ENCODE assay signal across 8 cellular contexts in the genomic region with DNA sequence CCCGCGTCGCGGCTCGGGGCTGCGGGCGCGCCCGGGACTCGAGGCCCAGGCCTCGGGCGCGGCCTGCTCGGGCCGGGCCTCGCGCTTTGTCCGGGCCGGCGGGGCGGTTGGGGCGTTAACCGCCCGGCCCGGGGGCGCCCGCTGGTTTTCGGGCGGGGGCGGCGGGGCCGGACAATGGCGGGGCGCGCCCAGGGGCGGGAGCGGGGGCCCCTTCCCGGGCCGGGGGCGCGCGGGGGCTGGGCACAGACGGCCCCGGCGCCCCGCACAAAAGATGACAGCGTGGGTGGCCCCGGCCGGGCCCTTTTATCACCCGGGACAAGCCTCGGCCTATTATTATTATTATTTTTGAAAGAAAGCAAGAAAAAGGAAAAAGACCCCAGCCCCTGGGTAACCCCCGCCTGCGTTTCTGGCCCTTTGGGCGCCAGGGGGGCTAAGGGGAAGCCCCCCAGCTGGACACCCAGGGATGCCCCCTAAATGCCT. TPM values are rescaled to one million over a fixed set of nuclear protein-coding genes. Genes with fewer than 3 reads are reported as not detected.
DNase-seq lines count a peak whose midpoint lies in the region; ATAC-seq and TF ChIP-seq lines count a peak whose summit lies in the region.

No MANE protein-coding gene starts in this region.

- TF ChIP-seq CTCF in SK-N-SH (IDR thresholded peaks at IDR 0.05), result no peak
- no peak for TF ChIP-seq CTCF in WERI-Rb-1 (IDR thresholded peaks at IDR 0.05; ENCODE audit: low read depth, low read length)
- no peak for TF ChIP-seq CTCF in stomach (IDR thresholded peaks at IDR 0.05)

- H4K20me1 ChIP-seq in SK-N-SH (ENCODE audit: insufficient read depth), result peaks cover 38% of the 10 kb centered on the region

- WGBS in SK-N-SH (ENCODE audit: low lambda C conversion rate), result 0% methylated on average over 3 of the region's 54 CpGs
- WGBS in stomach, 5 donors, result 1% methylated on average over 10 to 54 of the region's 54 CpGs

- no peak for TF ChIP-seq RAD21 in SK-N-SH (IDR thresholded peaks at IDR 0.05; ENCODE audit: low read length)

- H3K9ac ChIP-seq in SK-N-SH, result peak overlapping the region; percentile 70

- H3K27me3 ChIP-seq in SK-N-SH (ENCODE audit: insufficient read depth), result no peaks in the 10 kb centered on the region
- no peaks in the 10 kb centered on the region for H3K27me3 ChIP-seq in WERI-Rb-1 (ENCODE audit: insufficient read depth, low read depth, severe bottlenecking)
- no peaks in the 10 kb centered on the region for H3K27me3 ChIP-seq in stomach

- no peak for TF ChIP-seq POLR2A in stomach (IDR thresholded peaks at IDR 0.05)

- H3K9me2 ChIP-seq in SK-N-SH, result no peaks in the 10 kb centered on the region

- POLR2A ChIA-PET in SK-N-SH (lab: Yijun Ruan, JAX), result interaction anchor here (1.2 kb wide), 1 partner anchor 62 kb away, joined by 4 read pairs; no protein-coding TSS in a partner anchor

- H3K4me3 ChIP-seq in SK-N-SH (ENCODE audit: low read depth in 2 of 2, low read length in 1 of 2) (peak overlapping the region; percentile 68 to 84), WERI-Rb-1 (ENCODE audit: low read depth, low read length) (peak overlapping the region; percentile 85), iPS-11a (ENCODE audit: low read depth, low read length) (peak overlapping the region; percentile 45), stomach (peak overlapping the region; percentile 62 to 74 (median 69))

- ATAC-seq in SK-N-SH treated with all-trans-retinoic acid at 6 μM for 48 hours, result no peak

- H3K36me3 ChIP-seq in SK-N-SH (replicated peaks in 1 of 2; ENCODE audit: control insufficient read depth in 1 of 2, insufficient read depth in 2 of 2, low read length in 1 of 2) (peaks cover 0 to 3% of the 10 kb centered on the region in 2 experiments), WERI-Rb-1 (peaks cover 12% of the 10 kb centered on the region), stomach (no peaks in the 10 kb centered on the region)

- CTCF ChIA-PET in SK-N-SH (lab: Yijun Ruan, JAX), result interaction anchor here (1.2 to 6.1 kb wide), 3 partner anchors 17 to 166 kb away, joined by 3 to 62 read pairs (median 7); no protein-coding TSS in a partner anchor

- H3K79me2 ChIP-seq in SK-N-SH (ENCODE audit: insufficient read depth), result peaks cover 50% of the 10 kb centered on the region

- H3K9me3 ChIP-seq in SK-N-SH, result no peaks in the 10 kb centered on the region
- H3K9me3 ChIP-seq in WERI-Rb-1 (ENCODE audit: severe bottlenecking), result no peaks in the 10 kb centered on the region
- H3K9me3 ChIP-seq in stomach, result no peaks in the 10 kb centered on the region

- H2AFZ ChIP-seq in SK-N-SH (ENCODE audit: low read depth), result no peak overlapping the region

- peaks cover 37% of the 10 kb centered on the region for H3F3A ChIP-seq in SK-N-SH (replicated peaks; ENCODE audit: insufficient read depth)

- peak overlapping the region; percentile 19 to 47; a peak in 2 of 4 replicates for H3K27ac ChIP-seq in SK-N-SH (ENCODE audit: low read depth in 2 of 2, low read length in 1 of 2)
- H3K27ac ChIP-seq in WERI-Rb-1, result peak overlapping the region; percentile 74
- peak overlapping the region; percentile 63 to 84 (median 83) for H3K27ac ChIP-seq in stomach

- peaks cover 16 to 32% of the 10 kb centered on the region in 2 experiments; a peak in 3 of 4 replicates for H3K4me1 ChIP-seq in SK-N-SH (ENCODE audit: control insufficient read depth in 1 of 2, insufficient read depth in 2 of 2, low read depth in 1 of 2, low read length in 1 of 2)
- H3K4me1 ChIP-seq in stomach, result peaks cover 33 to 55% (median 45%) of the 10 kb centered on the region in 4 donors

- H3K4me2 ChIP-seq in SK-N-SH, result peak overlapping the region; percentile 99

- DNase-seq in SK-N-SH, result no peak
- DNase-seq in WERI-Rb-1, result no peak
- no peak for DNase-seq in stomach
- no peak for DNase-seq in NCI-H2029 (lab: John Stamatoyannopoulos, UW)
- no peak for DNase-seq in SIG-M5 (lab: John Stamatoyannopoulos, UW)
- DNase-seq in NCI-H82 (lab: John Stamatoyannopoulos, UW), result no peak

- intact Hi-C loops in stomach (cut with DNase I; ENCODE audit: low total_unique reads), result no loop called here

- TF ChIP-seq EP300 in SK-N-SH (IDR thresholded peaks at IDR 0.05; ENCODE audit: borderline replicate concordance in 1 of 2, low read depth in 1 of 2, low read length in 1 of 2), result no peak
- TF ChIP-seq EP300 in stomach (IDR thresholded peaks at IDR 0.05), result no peak

TF ChIP-seq in SK-N-SH, 30 proteins besides CTCF, POLR2A, EP300 and RAD21 (continues in another document):
- TF ChIP-seq, protein P1, sequence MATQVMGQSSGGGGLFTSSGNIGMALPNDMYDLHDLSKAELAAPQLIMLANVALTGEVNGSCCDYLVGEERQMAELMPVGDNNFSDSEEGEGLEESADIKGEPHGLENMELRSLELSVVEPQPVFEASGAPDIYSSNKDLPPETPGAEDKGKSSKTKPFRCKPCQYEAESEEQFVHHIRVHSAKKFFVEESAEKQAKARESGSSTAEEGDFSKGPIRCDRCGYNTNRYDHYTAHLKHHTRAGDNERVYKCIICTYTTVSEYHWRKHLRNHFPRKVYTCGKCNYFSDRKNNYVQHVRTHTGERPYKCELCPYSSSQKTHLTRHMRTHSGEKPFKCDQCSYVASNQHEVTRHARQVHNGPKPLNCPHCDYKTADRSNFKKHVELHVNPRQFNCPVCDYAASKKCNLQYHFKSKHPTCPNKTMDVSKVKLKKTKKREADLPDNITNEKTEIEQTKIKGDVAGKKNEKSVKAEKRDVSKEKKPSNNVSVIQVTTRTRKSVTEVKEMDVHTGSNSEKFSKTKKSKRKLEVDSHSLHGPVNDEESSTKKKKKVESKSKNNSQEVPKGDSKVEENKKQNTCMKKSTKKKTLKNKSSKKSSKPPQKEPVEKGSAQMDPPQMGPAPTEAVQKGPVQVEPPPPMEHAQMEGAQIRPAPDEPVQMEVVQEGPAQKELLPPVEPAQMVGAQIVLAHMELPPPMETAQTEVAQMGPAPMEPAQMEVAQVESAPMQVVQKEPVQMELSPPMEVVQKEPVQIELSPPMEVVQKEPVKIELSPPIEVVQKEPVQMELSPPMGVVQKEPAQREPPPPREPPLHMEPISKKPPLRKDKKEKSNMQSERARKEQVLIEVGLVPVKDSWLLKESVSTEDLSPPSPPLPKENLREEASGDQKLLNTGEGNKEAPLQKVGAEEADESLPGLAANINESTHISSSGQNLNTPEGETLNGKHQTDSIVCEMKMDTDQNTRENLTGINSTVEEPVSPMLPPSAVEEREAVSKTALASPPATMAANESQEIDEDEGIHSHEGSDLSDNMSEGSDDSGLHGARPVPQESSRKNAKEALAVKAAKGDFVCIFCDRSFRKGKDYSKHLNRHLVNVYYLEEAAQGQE (IDR thresholded peaks at IDR 0.05; ENCODE audit: low read depth, low read length), result no peak

TF ChIP-seq in SK-N-SH treated with all-trans-retinoic acid at 6 μM for 48 hours, 23 proteins besides CTCF, POLR2A, EP300 and RAD21:
- TF ChIP-seq ZNF8 (CRISPR knock-in tag; IDR thresholded peaks at IDR 0.05) (no peak), RARB (CRISPR knock-in tag; IDR thresholded peaks at IDR 0.05) (no peak), OSR1 (CRISPR knock-in tag; IDR thresholded peaks at IDR 0.05) (no peak)

RNA-seq across cellular contexts. Expression of a gene that starts 0.4 kb away (rescaled TPM):
- polyA plus RNA-seq in SK-N-SH (2012; rRNA removed) (10.0 and 12.2 TPM in 2 replicates), stomach (10 to 100 TPM in 2 of 3 donors, 1 to 10 TPM in 1; 5.2 to 10.1 (median 10.0) TPM)
- polyA plus RNA-seq in SK-N-SH (2012; cell fraction: cytosol; rRNA removed), result 4.2 and 6.7 TPM in 2 replicates
- 32.4 and 32.9 TPM in 2 replicates for polyA plus RNA-seq in SK-N-SH (2012; cell fraction: nucleus; rRNA removed)
- total RNA-seq in stomach, result 100 to 1,000 TPM in 2 of 5 donors, 10 to 100 TPM in 3; 22.9 to 202 (median 59.1) TPM

Comparison
In these comparisons a context has a peak if more than half of its experiments do, and no peak if none do; other contexts are left out.
1. H3K27ac ChIP-seq: peak in every context shown above with its lines; median percentile 83 in stomach; 74 in WERI-Rb-1; 33 in SK-N-SH.